27 cellular contexts compared by ENCODE assay signal in genomic region chr7:4166807-4167206, GRCh38.
"Had no signal": no experiment of that assay in that cellular context is flagged by ENCODE, and none has a peak within 500 bp of the region (broad histone marks: within the 10 kb centered on the region; RNA-seq: fewer than 3 reads in every experiment).

No MANE protein-coding gene starts in this region.

- H3K4me3 ChIP-seq: ascending aorta, cardiac muscle cell, PC-9, SJCRH30, SK-N-MC had no signal

- H3K4me2 ChIP-seq: PC-9 had no signal

- ATAC-seq: activated CD8-positive, alpha-beta T cell treated with anti-CD3 and anti-CD28 coated beads for 36 hours had no signal

- H3K4me3 Mint-ChIP-seq: activated CD4-positive, alpha-beta T cell treated with anti-CD3 and anti-CD28 coated beads, Interleukin-2, amount 10 ng/mL, durations not matched to agents 24 days and 14 days; activated CD8-positive, alpha-beta T cell treated with anti-CD3 and anti-CD28 coated beads for 36 hours; activated naive CD4-positive, alpha-beta T cell treated with anti-CD3 and anti-CD28 coated beads, Interleukin-2, amount 50 U/mL, for 24 hours; activated naive CD8-positive, alpha-beta T cell treated with anti-CD3 and anti-CD28 coated beads, Interleukin-2, amount 10 ng/mL, durations not matched to agents 7 days and 5 days; activated T-cell treated with anti-CD3 and anti-CD28 coated beads, Interleukin-2, amount 50 U/mL, for 24 hours had no signal

- H3K27ac ChIP-seq: ascending aorta, cardiac muscle cell, PC-9, SJCRH30, SK-N-MC had no signal

- H3K27me3 ChIP-seq: ascending aorta, cardiac muscle cell, SJCRH30 had no signal

- H3K27me3 Mint-ChIP-seq: activated CD4-positive, alpha-beta T cell treated with anti-CD3 and anti-CD28 coated beads, Interleukin-2, amount 10 ng/mL, durations not matched to agents 24 days and 14 days; activated CD8-positive, alpha-beta T cell treated with anti-CD3 and anti-CD28 coated beads for 36 hours; activated naive CD4-positive, alpha-beta T cell treated with anti-CD3 and anti-CD28 coated beads, Interleukin-2, amount 50 U/mL, for 24 hours; activated naive CD8-positive, alpha-beta T cell treated with anti-CD3 and anti-CD28 coated beads, Interleukin-2, amount 10 ng/mL, durations not matched to agents 7 days and 5 days; activated T-cell treated with anti-CD3 and anti-CD28 coated beads, Interleukin-2, amount 50 U/mL, for 24 hours had no signal

- H3K27ac Mint-ChIP-seq: activated CD4-positive, alpha-beta T cell treated with anti-CD3 and anti-CD28 coated beads, Interleukin-2, amount 10 ng/mL, durations not matched to agents 24 days and 14 days; activated CD8-positive, alpha-beta T cell treated with anti-CD3 and anti-CD28 coated beads for 36 hours; activated naive CD4-positive, alpha-beta T cell treated with anti-CD3 and anti-CD28 coated beads, Interleukin-2, amount 50 U/mL, for 24 hours; activated naive CD8-positive, alpha-beta T cell treated with anti-CD3 and anti-CD28 coated beads, Interleukin-2, amount 10 ng/mL, durations not matched to agents 7 days and 5 days; activated T-cell treated with anti-CD3 and anti-CD28 coated beads, Interleukin-2, amount 50 U/mL, for 24 hours; activated T-helper 2 cell treated with anti-CD3 and anti-CD28 coated beads, Interferon-gamma antibody, Interleukin-2, Interleukin-4, amounts not matched to agents 10 μg/mL and 5 μg/mL and 100 μg/mL, durations not matched to agents 14 hours and 24 hours and 36 hours had no signal

- H3K4me1 Mint-ChIP-seq: activated CD4-positive, alpha-beta T cell treated with anti-CD3 and anti-CD28 coated beads, Interleukin-2, amount 10 ng/mL, durations not matched to agents 24 days and 14 days; activated naive CD4-positive, alpha-beta T cell treated with anti-CD3 and anti-CD28 coated beads, Interleukin-2, amount 50 U/mL, for 24 hours; activated naive CD8-positive, alpha-beta T cell treated with anti-CD3 and anti-CD28 coated beads, Interleukin-2, amount 10 ng/mL, durations not matched to agents 7 days and 5 days had no signal

- H3K4me1 ChIP-seq: ascending aorta, SJCRH30 had no signal

- H3K9me3 Mint-ChIP-seq: activated CD4-positive, alpha-beta T cell treated with anti-CD3 and anti-CD28 coated beads, Interleukin-2, amount 10 ng/mL, durations not matched to agents 24 days and 14 days; activated CD8-positive, alpha-beta T cell treated with anti-CD3 and anti-CD28 coated beads for 36 hours; activated naive CD4-positive, alpha-beta T cell treated with anti-CD3 and anti-CD28 coated beads, Interleukin-2, amount 50 U/mL, for 24 hours; activated naive CD8-positive, alpha-beta T cell treated with anti-CD3 and anti-CD28 coated beads, Interleukin-2, amount 10 ng/mL, durations not matched to agents 7 days and 5 days; activated T-cell treated with anti-CD3 and anti-CD28 coated beads, Interleukin-2, amount 50 U/mL, for 24 hours; activated T-helper 2 cell treated with anti-CD3 and anti-CD28 coated beads, Interferon-gamma antibody, Interleukin-2, Interleukin-4, amounts not matched to agents 10 μg/mL and 5 μg/mL and 100 μg/mL, durations not matched to agents 14 hours and 24 hours and 36 hours had no signal

- H3K36me3 Mint-ChIP-seq: activated naive CD4-positive, alpha-beta T cell treated with anti-CD3 and anti-CD28 coated beads, Interleukin-2, amount 50 U/mL, for 24 hours; activated naive CD8-positive, alpha-beta T cell treated with anti-CD3 and anti-CD28 coated beads, Interleukin-2, amount 10 ng/mL, durations not matched to agents 7 days and 5 days had no signal

- H2AFZ ChIP-seq: PC-9 had no signal

- H3K36me3 ChIP-seq: cardiac muscle cell, SJCRH30, WERI-Rb-1 had no signal

- H3K9me3 ChIP-seq: ascending aorta, SJCRH30 had no signal

- DNase-seq: activated CD4-positive, alpha-beta T cell treated with anti-CD3 and anti-CD28 coated beads, Interleukin-2, amount 10 ng/mL, durations not matched to agents 24 days and 14 days; activated CD4-positive, alpha-beta T cell treated with anti-CD3 and anti-CD28 coated beads, Interleukin-2, amount 50 U/mL, for 4 hours; activated CD8-positive, alpha-beta T cell treated with anti-CD3 and anti-CD28 coated beads for 36 hours; activated gamma-delta T cell; activated naive CD4-positive, alpha-beta T cell treated with Interleukin-2 at 50 U/mL for 16 hours; activated naive CD8-positive, alpha-beta T cell treated with anti-CD3 and anti-CD28 coated beads, Interleukin-2, amount 10 ng/mL, durations not matched to agents 7 days and 5 days; activated T-cell treated with anti-CD3 and anti-CD28 coated beads, Interleukin-2, amount 50 U/mL, for 24 hours; amygdala; Karpas-422; NCI-H1105; NCI-H1417 treated with DMSO at 0.1 percent for 48 hours; NCI-H1930; NCI-H2081 treated with DMSO at 0.1 percent for 48 hours; NCI-H345; NCI-H524 treated with DMSO at 0.1 percent for 48 hours; NCI-H748 treated with DMSO at 0.1 percent for 48 hours; NK-92 treated with Interleukin-12 subunit alpha and Interleukin-12 subunit beta, amount 100 ng/mL, for 24 hours; PC-9; SHP77; SJCRH30; T1000 had no signal
